In the genomic region with DNA sequence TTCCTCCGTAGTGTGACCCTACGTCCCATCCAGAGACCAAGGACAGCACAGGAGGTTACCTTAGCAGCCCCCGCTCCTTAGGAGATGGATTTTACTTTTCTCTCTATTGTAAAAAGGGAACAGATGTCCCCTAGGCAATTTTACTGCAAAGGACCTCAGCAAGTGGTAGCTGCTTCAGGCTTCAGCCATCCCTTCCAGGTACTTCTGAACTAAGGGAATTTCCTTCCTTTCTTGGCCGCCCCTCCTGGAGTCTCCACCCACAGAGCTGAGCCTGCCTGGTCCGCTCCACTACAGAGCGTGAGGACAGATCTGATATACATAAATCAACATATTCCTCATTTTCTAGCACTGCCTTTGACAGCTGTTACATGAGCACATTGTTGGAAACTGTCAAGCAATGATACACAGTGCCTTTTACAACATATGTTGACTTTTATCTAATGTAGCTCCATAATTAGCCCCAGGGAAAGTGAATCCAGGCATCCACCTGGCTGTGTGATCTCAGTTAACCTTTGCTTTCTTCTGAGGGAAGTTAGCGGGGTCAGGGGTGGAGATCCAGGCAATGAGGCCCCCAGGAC, we compare ENCODE assay signal across 26 cellular contexts. TPM values are rescaled to one million over a fixed set of nuclear protein-coding genes. Genes with fewer than 3 reads are reported as not detected.
"Had no signal": no experiment of that assay in that cellular context is flagged by ENCODE, and none has a peak within 500 bp of the region (broad histone marks: within the 10 kb centered on the region; RNA-seq: fewer than 3 reads in every experiment).

No MANE protein-coding gene starts in this region.

- H3K27ac Mint-ChIP-seq: naive thymus-derived CD4-positive, alpha-beta T cell; nephron progenitor cell; type B pancreatic cell had no signal

- H3K4me1 Mint-ChIP-seq: nephron progenitor cell had no signal

- DNase-seq: cortex of kidney; dorsolateral prefrontal cortex; effector CD8-positive, alpha-beta T cell; heart left ventricle; hippocampal formation; left colon; mammary epithelial cell; naive thymus-derived CD4-positive, alpha-beta T cell; nephron progenitor cell; psoas muscle; retina; right lobe of liver; stimulated activated CD4-positive, alpha-beta T cell treated with anti-CD3 and anti-CD28 coated beads, Interleukin-4, amount 100 ng/mL, for 1 hour; stimulated activated naive CD4-positive, alpha-beta T cell; thyroid gland had no signal

- H3K9me3 ChIP-seq: neutrophil, psoas muscle, right lobe of liver, thyroid gland had no signal

- H3K4me3 Mint-ChIP-seq: naive thymus-derived CD4-positive, alpha-beta T cell; nephron progenitor cell; type B pancreatic cell had no signal

- H3K4me1 ChIP-seq: heart left ventricle, psoas muscle, right lobe of liver, suprapubic skin, thyroid gland had no signal

- H3K36me3 ChIP-seq: heart left ventricle, neutrophil, right lobe of liver, suprapubic skin, thyroid gland had no signal

- H3K27ac ChIP-seq: dorsolateral prefrontal cortex, heart left ventricle, neutrophil, psoas muscle, right lobe of liver, suprapubic skin, thyroid gland had no signal

- ATAC-seq: heart left ventricle; left colon; naive thymus-derived CD4-positive, alpha-beta T cell; psoas muscle; right lobe of liver had no signal

- H3K4me3 ChIP-seq: dorsolateral prefrontal cortex, heart left ventricle, psoas muscle, right lobe of liver, suprapubic skin, thyroid gland had no signal

RNA-seq across cellular contexts. Expression of a gene that starts 52.0 kb away (rescaled TPM):
- total RNA-seq: fibroblast of lung; frontal cortex; glomerular endothelial cell; heart left ventricle; kidney epithelial cell; left colon; liver; mammary epithelial cell; mesenteric fat pad; mononuclear cell; naive thymus-derived CD4-positive, alpha-beta T cell; osteoblast; psoas muscle; right lobe of liver; suprapubic skin had no signal
